Comparison of ENCODE assay signal across 20 cellular contexts in genomic region chrX:82711432-82711831, GRCh38.
DNase-seq lines count a peak whose midpoint lies in the region; TF ChIP-seq lines count a peak whose summit lies in the region.
"Had no signal": no experiment of that assay in that cellular context is flagged by ENCODE, and none has a peak within 500 bp of the region (broad histone marks: within the 10 kb centered on the region; RNA-seq: fewer than 3 reads in every experiment).

No MANE protein-coding gene starts in this region.

- H2AFZ ChIP-seq in neuron (ENCODE audit: low read depth, low read length) = peak overlapping the region; percentile 63
- H2AFZ ChIP-seq: GM23248 had no signal

- no peaks in the 10 kb centered on the region for H3K9me3 ChIP-seq in neuron (ENCODE audit: low read length)
- H3K9me3 ChIP-seq: BE2C, MG63, Peyer's patch, SJSA1 had no signal

- peak; percentile 24 for DNase-seq in HCEC 1CT
- peak; percentile 4 for DNase-seq in RPMI7951 (ENCODE audit: low read depth)
- DNase-seq in epithelial cell of esophagus (ENCODE audit: low read depth) = peak; percentile 17
- DNase-seq in stimulated activated CD4-positive, alpha-beta T cell treated with anti-CD3 and anti-CD28 coated beads, Interleukin-15, amount 100 ng/mL, for 24 hours = no peak
- DNase-seq in occipital lobe (lab: John Stamatoyannopoulos, UW) = no peak
- DNase-seq in NCI-H1436 treated with DMSO at 0.1 percent for 48 hours (lab: John Stamatoyannopoulos, UW) = no peak
- DNase-seq: BE2C, DMS79 treated with DMSO at 0.1 percent for 48 hours, GM23248, Kasumi-1, MG63, NCI-H1048, NCI-H1436, NCI-H2029, NCI-H2227 treated with DMSO at 0.1 percent for 48 hours, NCI-H510A, NCI-H748 treated with DMSO at 0.1 percent for 48 hours, Peyer's patch had no signal

- H3K4me3 ChIP-seq in epithelial cell of esophagus (ENCODE audit: low read length) (no peak overlapping the region), neuron (ENCODE audit: low read length) (no peak overlapping the region)
- H3K4me3 ChIP-seq: GM23248, MG63, Peyer's patch, SJSA1 had no signal

- H3K36me3 ChIP-seq in neuron (ENCODE audit: insufficient read depth, low read length) = no peaks in the 10 kb centered on the region
- H3K36me3 ChIP-seq: BE2C, MG63, Peyer's patch, SJSA1 had no signal

- H3K27me3 ChIP-seq in neuron (ENCODE audit: insufficient read depth, low read length) = no peaks in the 10 kb centered on the region
- H3K27me3 ChIP-seq: BE2C, MG63, Peyer's patch, SJSA1 had no signal

- H3K4me1 ChIP-seq in neuron (ENCODE audit: insufficient read depth, low read length) = peaks cover 27% of the 10 kb centered on the region
- H3K4me1 ChIP-seq: BE2C, Peyer's patch, SJSA1 had no signal

- TF ChIP-seq CTCF in epithelial cell of esophagus (IDR thresholded peaks at IDR 0.05; ENCODE audit: insufficient read depth, low read depth, low read length, missing control alignments) = no peak

Comparison
In these comparisons a context has a peak if more than half of its experiments do, and no peak if none do; other contexts are left out.
1. DNase-seq: peak in HCEC 1CT (single experiment), RPMI7951 (single experiment) and epithelial cell of esophagus (single experiment); none in stimulated activated CD4-positive, alpha-beta T cell treated with anti-CD3 and anti-CD28 coated beads, Interleukin-15, amount 100 ng/mL, for 24 hours (single experiment), occipital lobe (single experiment) and NCI-H1436 treated with DMSO at 0.1 percent for 48 hours (single experiment).